In the genomic region with DNA sequence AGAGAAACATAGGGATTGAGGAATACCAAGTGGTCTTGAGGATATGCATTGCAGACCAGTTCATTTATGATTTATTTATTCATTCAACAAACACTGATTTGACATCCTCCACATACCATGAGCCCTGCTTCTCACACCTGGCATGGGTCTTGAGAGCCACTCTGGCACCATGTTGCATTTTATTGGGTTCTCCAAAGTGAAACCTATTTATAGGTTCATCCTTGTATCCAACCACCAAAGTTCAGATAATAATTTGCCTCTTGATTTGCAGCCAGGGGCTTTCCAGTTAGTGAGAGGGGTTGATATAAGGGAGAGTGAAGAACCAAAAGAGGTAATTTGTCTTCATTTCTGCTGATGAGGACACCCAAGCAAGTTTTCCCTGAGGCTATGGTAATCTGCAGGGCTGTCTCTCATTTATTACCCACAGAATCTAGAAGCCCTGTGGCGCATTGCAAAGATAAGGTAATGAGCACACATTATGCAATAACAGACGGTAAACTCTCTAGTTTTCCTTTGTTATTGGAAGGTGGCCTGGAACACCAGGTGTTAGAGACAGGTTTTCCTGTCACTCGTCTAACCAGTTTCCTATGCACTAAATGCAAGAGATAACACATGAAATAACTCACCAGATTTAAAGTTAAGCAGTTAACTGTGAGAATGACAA, we compare ENCODE assay signal across 12 cellular contexts.
A peak's percentile ranks its signal among the peaks of the same experiment; 100 is the strongest.
DNase-seq lines count a peak whose midpoint lies in the region.
"Had no signal": no experiment of that assay in that cellular context is flagged by ENCODE, and none has a peak within 500 bp of the region (broad histone marks: within the 10 kb centered on the region; RNA-seq: fewer than 3 reads in every experiment).

No MANE protein-coding gene starts in this region.

- DNase-seq in DMS 273 (lab: John Stamatoyannopoulos, UW; ENCODE audit: unreplicated experiment) (peak; percentile 88), NCI-H1105 (lab: John Stamatoyannopoulos, UW) (peak; percentile 92), NCI-H748 (lab: John Stamatoyannopoulos, UW; ENCODE audit: unreplicated experiment) (peak; percentile 98), islet precursor cell (peak; percentile 64), glomerular visceral epithelial cell (ENCODE audit: extremely low spot score) (no peak), Kasumi-1 (lab: John Stamatoyannopoulos, UW) (no peak), midbrain (lab: John Stamatoyannopoulos, UW) (no peak)
- no peak for DNase-seq in stimulated activated CD4-positive, alpha-beta T cell treated with anti-CD3 and anti-CD28 coated beads, Interleukin-2, amount 100 ng/mL, for 24 hours
- DNase-seq: aorta, endodermal cell, heart left ventricle, KG1 had no signal

Comparison
In these comparisons a context has a peak if more than half of its experiments do, and no peak if none do; other contexts are left out.
1. DNase-seq: peak in DMS 273 (single experiment), NCI-H1105 (single experiment), NCI-H748 (single experiment) and islet precursor cell (single experiment); none in glomerular visceral epithelial cell (single experiment), Kasumi-1 (0 of 2), midbrain (single experiment) and stimulated activated CD4-positive, alpha-beta T cell treated with anti-CD3 and anti-CD28 coated beads, Interleukin-2, amount 100 ng/mL, for 24 hours (0 of 2).